ENCODE assay signal across 34 cellular contexts in the genomic region with DNA sequence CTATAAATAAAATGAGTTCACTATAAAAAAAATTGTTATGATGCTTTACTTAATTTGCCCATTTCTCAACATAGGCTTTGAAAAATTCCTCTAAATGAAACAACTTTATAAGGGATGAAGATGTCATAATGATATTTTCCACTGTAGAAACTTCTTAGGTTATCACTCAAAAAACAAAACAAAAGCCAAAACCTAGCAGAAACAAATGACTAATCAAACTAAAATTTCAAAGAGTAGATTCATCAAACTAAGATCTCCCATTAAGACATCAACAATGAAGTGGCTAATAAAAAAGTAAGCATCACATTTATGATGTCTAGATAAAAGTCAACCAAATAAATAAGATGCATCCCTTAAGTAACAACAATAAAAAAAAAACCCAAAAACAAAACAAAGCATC.
"Had no signal": no experiment of that assay in that cellular context is flagged by ENCODE, and none has a peak within 500 bp of the region (broad histone marks: within the 10 kb centered on the region; RNA-seq: fewer than 3 reads in every experiment).

No MANE protein-coding gene starts in this region.

- DNase-seq: activated B cell treated with CpG ODN at 0.5 μM for 24 hours; activated CD4-positive, alpha-beta memory T cell treated with anti-CD3 and anti-CD28 coated beads for 36 hours; activated CD4-positive, alpha-beta T cell treated with anti-CD3 and anti-CD28 coated beads for 4 hours; activated CD4-positive, alpha-beta T cell treated with anti-CD3 and anti-CD28 coated beads, Interleukin-2, amount 50 U/mL, for 1 hour; activated CD4-positive, CD25-positive, alpha-beta regulatory T cell treated with anti-CD3 and anti-CD28 coated beads, Interleukin-2, amount 50 U/mL, for 72 hours; activated CD8-positive, alpha-beta memory T cell treated with anti-CD3 and anti-CD28 coated beads, Interleukin-2, amount 50 U/mL, for 4 hours; activated gamma-delta T cell treated with Interleukin-2 at 50 U/mL for 16 hours; activated naive CD4-positive, alpha-beta T cell treated with anti-CD3 and anti-CD28 coated beads for 36 hours; activated T-cell treated with anti-CD3 and anti-CD28 coated beads for 4 hours; activated T-cell treated with anti-CD3 and anti-CD28 coated beads, Interleukin-2, amount 50 U/mL, for 4 hours; adrenal gland; anterior cingulate cortex; caudate nucleus; cerebellar nuclear complex; MG63; NCI-H1048; NCI-H1105 treated with DMSO at 0.1 percent for 48 hours; NCI-H1436; NCI-H1694 treated with DMSO at 0.1 percent for 48 hours; NCI-H2029; NCI-H510A; NCI-H526; NCI-H748 treated with DMSO at 0.1 percent for 48 hours; NK-92 treated with Interleukin-12 subunit alpha and Interleukin-12 subunit beta, amount 100 ng/mL, for 24 hours; PC-3; Peyer's patch; Right ventricle myocardium superior; T-helper 1 cell; T-helper 2 cell; T-helper 9 cell had no signal

- H3K36me3 ChIP-seq: adrenal gland, MG63, Peyer's patch had no signal

- H3K4me1 ChIP-seq: adrenal gland, Peyer's patch had no signal

- H3K4me3 ChIP-seq: adrenal gland, MG63, Peyer's patch had no signal

- FAIRE-seq: bronchial epithelial cell had no signal

- H3K27ac ChIP-seq: adrenal gland, Peyer's patch, RWPE1, VCaP had no signal

- H3K9me3 ChIP-seq: adrenal gland, MG63, Peyer's patch had no signal

- H3K27me3 ChIP-seq: adrenal gland, MG63, Peyer's patch had no signal

- ATAC-seq: activated naive CD4-positive, alpha-beta T cell treated with anti-CD3 and anti-CD28 coated beads, Interleukin-2, amount 50 U/mL, for 72 hours; activated T-cell treated with anti-CD3 and anti-CD28 coated beads, Interleukin-2, amount 50 U/mL, for 4 hours; PC-3 had no signal
